ENCODE assay signal across 11 cellular contexts in the genomic region with DNA sequence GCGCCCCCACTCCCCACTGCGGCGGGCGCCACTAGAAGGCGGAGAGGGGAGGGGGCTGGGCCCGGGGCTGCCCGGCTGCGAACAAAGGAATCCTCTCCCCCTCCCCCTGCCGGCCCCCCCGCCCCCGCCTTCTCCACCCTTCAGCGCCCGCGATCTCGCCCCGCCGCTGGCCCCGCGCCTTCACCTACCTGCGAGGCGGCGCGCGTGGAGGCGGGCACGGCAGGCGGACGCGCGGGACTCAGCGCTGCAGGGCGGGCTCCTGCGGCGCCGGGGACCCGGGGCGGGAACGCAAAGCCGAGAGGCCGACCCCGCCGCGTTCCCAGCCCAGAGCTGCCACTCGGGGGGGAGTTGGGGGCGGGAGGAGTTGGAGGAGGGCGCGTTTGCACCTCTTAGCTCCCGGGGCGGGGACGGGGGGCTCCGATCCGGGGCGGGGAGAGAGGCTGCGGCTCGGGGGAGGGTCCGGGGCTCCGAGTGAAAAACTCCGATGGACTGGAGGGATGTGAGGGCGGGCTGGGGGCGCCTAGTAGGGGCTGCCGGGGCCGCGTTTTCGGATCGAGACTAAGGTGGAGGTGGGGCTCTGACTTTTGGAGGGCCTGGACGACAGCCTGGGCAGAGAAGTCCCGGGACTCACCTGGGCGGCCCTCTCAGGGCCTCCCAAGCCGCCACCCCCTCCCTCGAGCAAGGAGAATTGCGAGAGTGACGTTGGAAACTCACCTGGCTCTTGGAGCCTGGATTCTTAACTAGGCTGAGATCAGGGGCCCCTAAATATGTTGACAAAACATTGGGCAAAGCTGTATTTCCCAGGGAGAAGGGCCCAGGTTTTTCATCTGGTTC. TPM values are rescaled to one million over a fixed set of nuclear protein-coding genes. Genes with fewer than 3 reads are reported as not detected.
A peak's percentile ranks its signal among the peaks of the same experiment; 100 is the strongest.
DNase-seq lines count a peak whose midpoint lies in the region; ATAC-seq and TF ChIP-seq lines count a peak whose summit lies in the region.
"Had no signal": no experiment of that assay in that cellular context is flagged by ENCODE, and none has a peak within 500 bp of the region (broad histone marks: within the 10 kb centered on the region; RNA-seq: fewer than 3 reads in every experiment).

A gene (minus strand): TSS at position 332 of the 834 bp plus-strand sequence. CDS start 2,112 bp downstream, outside the sequence.

- H3K9me3 ChIP-seq in prostate gland, result no peaks in the 10 kb centered on the region
- H3K9me3 ChIP-seq: gastrocnemius medialis, thoracic aorta had no signal

- H3K27ac ChIP-seq in prostate gland, result no peak within 1 kb of the TSS
- H3K27ac ChIP-seq: gastrocnemius medialis, thoracic aorta had no signal

- H3K4me1 Mint-ChIP-seq in glutamatergic neuron (ENCODE audit: low read depth, unreplicated experiment), result peaks cover 2% of the 10 kb centered on the region

- peaks cover 14% of the 10 kb centered on the region for H3K4me1 ChIP-seq in prostate gland (replicated peaks)
- H3K4me1 ChIP-seq: gastrocnemius medialis had no signal

- WGBS in prostate gland, result 5% methylated on average over 41 of the region's 72 CpGs

- TF ChIP-seq POLR2A in prostate gland (IDR thresholded peaks at IDR 0.05), result no peak

- peaks cover 3% of the 10 kb centered on the region for H3K27me3 ChIP-seq in prostate gland (replicated peaks; ENCODE audit: insufficient read depth)

- DNase-seq in NCI-H146 (lab: John Stamatoyannopoulos, UW) (peak; percentile 19), NCI-H146 treated with DMSO at 0.1 percent for 48 hours (lab: John Stamatoyannopoulos, UW; ENCODE audit: unreplicated experiment) (no peak), NCI-H1105 treated with DMSO at 0.1 percent for 48 hours (lab: John Stamatoyannopoulos, UW) (peak; percentile 30), glutamatergic neuron (peak; percentile 39), prostate gland (ENCODE audit: low spot score) (no peak), NAMALWA (ENCODE audit: low spot score) (no peak)
- DNase-seq: gastrocnemius medialis, SW 1271 had no signal

- H3K36me3 Mint-ChIP-seq in glutamatergic neuron (ENCODE audit: unreplicated experiment), result no peaks in the 10 kb centered on the region

- no peak for TF ChIP-seq CTCF in glutamatergic neuron (IDR thresholded peaks at IDR 0.05; ENCODE audit: partially characterized antibody, unreplicated experiment)
- no peak for TF ChIP-seq CTCF in prostate gland (IDR thresholded peaks at IDR 0.05)

- H3K4me3 ChIP-seq in prostate gland, result peak within 1 kb of the TSS; percentile 29 to 37
- H3K4me3 ChIP-seq: gastrocnemius medialis, thoracic aorta had no signal

- peak within 1 kb of the TSS; percentile 29 for H3K27ac Mint-ChIP-seq in glutamatergic neuron (ENCODE audit: unreplicated experiment)

- no peaks in the 10 kb centered on the region for H3K36me3 ChIP-seq in prostate gland
- H3K36me3 ChIP-seq: gastrocnemius medialis, thoracic aorta had no signal

- intact Hi-C loops in prostate gland (cut with DNase I), result no loop called here

- ATAC-seq in GM18498 (IDR thresholded peaks at IDR 0.05; ENCODE audit: unreplicated experiment) (no peak), HG02885 (IDR thresholded peaks at IDR 0.05; ENCODE audit: poor library complexity, unreplicated experiment) (no peak)
- ATAC-seq: gastrocnemius medialis had no signal

- H3K9me3 Mint-ChIP-seq in glutamatergic neuron (ENCODE audit: unreplicated experiment), result peaks cover 12% of the 10 kb centered on the region

- H3K27me3 Mint-ChIP-seq in glutamatergic neuron (ENCODE audit: unreplicated experiment), result peaks cover 12% of the 10 kb centered on the region

- H3K4me3 Mint-ChIP-seq in glutamatergic neuron (ENCODE audit: unreplicated experiment), result peak within 1 kb of the TSS; percentile 74

RNA-seq across cellular contexts. Expression of the gene that starts here (rescaled TPM):
- total RNA-seq in glutamatergic neuron (ENCODE audit: unreplicated experiment) (18.3 TPM), prostate gland (1 to 10 TPM; 3.1 to 5.2 TPM)
- total RNA-seq: thoracic aorta had no signal

Comparison
In these comparisons a context has a peak if more than half of its experiments do, and no peak if none do; other contexts are left out.
1. DNase-seq: peak in NCI-H146 (single experiment), NCI-H1105 treated with DMSO at 0.1 percent for 48 hours (single experiment) and glutamatergic neuron (single experiment); none in NCI-H146 treated with DMSO at 0.1 percent for 48 hours (single experiment), prostate gland (single experiment) and NAMALWA (single experiment).